In the genomic region with DNA sequence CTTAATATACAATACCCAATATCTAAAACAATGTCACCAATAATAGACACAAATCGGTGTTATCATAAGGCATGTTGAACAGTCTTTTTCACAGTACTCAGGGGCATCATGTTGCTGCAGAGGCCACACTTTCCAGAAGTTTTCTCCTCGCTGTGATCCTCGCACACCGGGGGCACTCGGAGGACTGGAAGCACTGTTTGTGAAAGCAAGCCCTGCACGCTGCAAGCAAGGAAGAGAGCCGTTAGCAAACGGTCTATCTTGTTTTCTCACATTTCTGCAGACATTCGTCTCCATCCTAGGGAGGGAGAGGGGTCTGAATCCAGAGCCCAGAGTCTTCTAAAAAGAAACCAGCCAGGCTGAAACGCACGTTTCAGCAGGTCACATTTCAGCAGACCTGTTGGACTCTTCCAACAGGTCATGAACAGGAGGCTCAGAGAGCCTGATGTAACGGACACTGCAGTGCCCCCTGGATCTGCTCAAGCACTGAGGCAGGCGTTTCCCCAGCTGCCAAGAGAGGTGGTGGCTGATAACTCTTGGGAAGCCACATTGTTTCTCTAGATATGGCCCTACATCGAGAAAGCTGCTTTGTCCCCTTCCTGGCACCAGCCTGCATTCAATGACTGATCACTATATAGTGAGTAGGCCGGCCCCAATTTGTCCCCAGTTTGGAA, we compare ENCODE assay signal across 1 cellular context.
TF ChIP-seq lines count a peak whose summit lies in the region.

No MANE protein-coding gene starts in this region.

TF ChIP-seq in K562, 482 proteins besides CTCF, POLR2A, EP300 and RAD21 (continued from another document):
- no peak for TF ChIP-seq HNRNPL (IDR thresholded peaks at IDR 0.05; ENCODE audit: low read depth, low read length)
- no peak for TF ChIP-seq HDAC1 (IDR thresholded peaks at IDR 0.05)
- peak; percentile 46; the same call in 1 of the 2 replicates for TF ChIP-seq NCOR1 (IDR thresholded peaks at IDR 0.05)
- 0 out of 2 replicates have a peak, but pooled peaks have one; percentile 23 for TF ChIP-seq POLR2AphosphoS5 (IDR thresholded peaks at IDR 0.05; ENCODE audit: control insufficient read depth, insufficient read depth, low read depth, low read length)
- TF ChIP-seq, protein P1, sequence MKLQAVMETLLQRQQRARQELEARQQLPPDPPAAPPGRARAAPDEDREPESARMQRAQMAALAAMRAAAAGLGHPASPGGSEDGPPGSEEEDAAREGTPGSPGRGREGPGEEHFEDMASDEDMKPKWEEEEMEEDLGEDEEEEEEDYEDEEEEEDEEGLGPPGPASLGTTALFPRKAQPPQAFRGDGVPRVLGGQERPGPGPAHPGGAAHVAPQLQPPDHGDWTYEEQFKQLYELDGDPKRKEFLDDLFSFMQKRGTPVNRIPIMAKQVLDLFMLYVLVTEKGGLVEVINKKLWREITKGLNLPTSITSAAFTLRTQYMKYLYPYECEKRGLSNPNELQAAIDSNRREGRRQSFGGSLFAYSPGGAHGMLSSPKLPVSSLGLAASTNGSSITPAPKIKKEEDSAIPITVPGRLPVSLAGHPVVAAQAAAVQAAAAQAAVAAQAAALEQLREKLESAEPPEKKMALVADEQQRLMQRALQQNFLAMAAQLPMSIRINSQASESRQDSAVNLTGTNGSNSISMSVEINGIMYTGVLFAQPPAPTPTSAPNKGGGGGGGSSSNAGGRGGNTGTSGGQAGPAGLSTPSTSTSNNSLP (IDR thresholded peaks at IDR 0.05; ENCODE audit: borderline replicate concordance, low read depth, low read length): no peak
- TF ChIP-seq ARID2 (IDR thresholded peaks at IDR 0.05): no peak
- TF ChIP-seq BRD4 (IDR thresholded peaks at IDR 0.05): no peak
- peak; percentile 41; the same call in 1 of the 2 replicates for TF ChIP-seq ARID1B (IDR thresholded peaks at IDR 0.05)
- TF ChIP-seq MCM2 (IDR thresholded peaks at IDR 0.05; ENCODE audit: low read depth): no peak
- TF ChIP-seq SIN3A (IDR thresholded peaks at IDR 0.05; ENCODE audit: borderline replicate concordance in 2 of 2, control insufficient read depth in 1 of 2, low read depth in 2 of 2, low read length in 2 of 2): no peak
- no peak for TF ChIP-seq ZNF41 (CRISPR knock-in tag; conservative IDR thresholded peaks at IDR 0.05)
- TF ChIP-seq CBX3 (IDR thresholded peaks at IDR 0.05; ENCODE audit: borderline replicate concordance in 1 of 2, low read length in 2 of 2): no peak
- no peak for TF ChIP-seq ATF7 (IDR thresholded peaks at IDR 0.05)
- TF ChIP-seq, protein P2, sequence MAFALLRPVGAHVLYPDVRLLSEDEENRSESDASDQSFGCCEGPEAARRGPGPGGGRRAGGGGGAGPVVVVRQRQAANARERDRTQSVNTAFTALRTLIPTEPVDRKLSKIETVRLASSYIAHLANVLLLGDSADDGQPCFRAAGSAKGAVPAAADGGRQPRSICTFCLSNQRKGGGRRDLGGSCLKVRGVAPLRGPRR (CRISPR knock-in tag; IDR thresholded peaks at IDR 0.05): no peak
- TF ChIP-seq CBX1 (IDR thresholded peaks at IDR 0.05; ENCODE audit: low read depth): no peak
- TF ChIP-seq, protein P3, sequence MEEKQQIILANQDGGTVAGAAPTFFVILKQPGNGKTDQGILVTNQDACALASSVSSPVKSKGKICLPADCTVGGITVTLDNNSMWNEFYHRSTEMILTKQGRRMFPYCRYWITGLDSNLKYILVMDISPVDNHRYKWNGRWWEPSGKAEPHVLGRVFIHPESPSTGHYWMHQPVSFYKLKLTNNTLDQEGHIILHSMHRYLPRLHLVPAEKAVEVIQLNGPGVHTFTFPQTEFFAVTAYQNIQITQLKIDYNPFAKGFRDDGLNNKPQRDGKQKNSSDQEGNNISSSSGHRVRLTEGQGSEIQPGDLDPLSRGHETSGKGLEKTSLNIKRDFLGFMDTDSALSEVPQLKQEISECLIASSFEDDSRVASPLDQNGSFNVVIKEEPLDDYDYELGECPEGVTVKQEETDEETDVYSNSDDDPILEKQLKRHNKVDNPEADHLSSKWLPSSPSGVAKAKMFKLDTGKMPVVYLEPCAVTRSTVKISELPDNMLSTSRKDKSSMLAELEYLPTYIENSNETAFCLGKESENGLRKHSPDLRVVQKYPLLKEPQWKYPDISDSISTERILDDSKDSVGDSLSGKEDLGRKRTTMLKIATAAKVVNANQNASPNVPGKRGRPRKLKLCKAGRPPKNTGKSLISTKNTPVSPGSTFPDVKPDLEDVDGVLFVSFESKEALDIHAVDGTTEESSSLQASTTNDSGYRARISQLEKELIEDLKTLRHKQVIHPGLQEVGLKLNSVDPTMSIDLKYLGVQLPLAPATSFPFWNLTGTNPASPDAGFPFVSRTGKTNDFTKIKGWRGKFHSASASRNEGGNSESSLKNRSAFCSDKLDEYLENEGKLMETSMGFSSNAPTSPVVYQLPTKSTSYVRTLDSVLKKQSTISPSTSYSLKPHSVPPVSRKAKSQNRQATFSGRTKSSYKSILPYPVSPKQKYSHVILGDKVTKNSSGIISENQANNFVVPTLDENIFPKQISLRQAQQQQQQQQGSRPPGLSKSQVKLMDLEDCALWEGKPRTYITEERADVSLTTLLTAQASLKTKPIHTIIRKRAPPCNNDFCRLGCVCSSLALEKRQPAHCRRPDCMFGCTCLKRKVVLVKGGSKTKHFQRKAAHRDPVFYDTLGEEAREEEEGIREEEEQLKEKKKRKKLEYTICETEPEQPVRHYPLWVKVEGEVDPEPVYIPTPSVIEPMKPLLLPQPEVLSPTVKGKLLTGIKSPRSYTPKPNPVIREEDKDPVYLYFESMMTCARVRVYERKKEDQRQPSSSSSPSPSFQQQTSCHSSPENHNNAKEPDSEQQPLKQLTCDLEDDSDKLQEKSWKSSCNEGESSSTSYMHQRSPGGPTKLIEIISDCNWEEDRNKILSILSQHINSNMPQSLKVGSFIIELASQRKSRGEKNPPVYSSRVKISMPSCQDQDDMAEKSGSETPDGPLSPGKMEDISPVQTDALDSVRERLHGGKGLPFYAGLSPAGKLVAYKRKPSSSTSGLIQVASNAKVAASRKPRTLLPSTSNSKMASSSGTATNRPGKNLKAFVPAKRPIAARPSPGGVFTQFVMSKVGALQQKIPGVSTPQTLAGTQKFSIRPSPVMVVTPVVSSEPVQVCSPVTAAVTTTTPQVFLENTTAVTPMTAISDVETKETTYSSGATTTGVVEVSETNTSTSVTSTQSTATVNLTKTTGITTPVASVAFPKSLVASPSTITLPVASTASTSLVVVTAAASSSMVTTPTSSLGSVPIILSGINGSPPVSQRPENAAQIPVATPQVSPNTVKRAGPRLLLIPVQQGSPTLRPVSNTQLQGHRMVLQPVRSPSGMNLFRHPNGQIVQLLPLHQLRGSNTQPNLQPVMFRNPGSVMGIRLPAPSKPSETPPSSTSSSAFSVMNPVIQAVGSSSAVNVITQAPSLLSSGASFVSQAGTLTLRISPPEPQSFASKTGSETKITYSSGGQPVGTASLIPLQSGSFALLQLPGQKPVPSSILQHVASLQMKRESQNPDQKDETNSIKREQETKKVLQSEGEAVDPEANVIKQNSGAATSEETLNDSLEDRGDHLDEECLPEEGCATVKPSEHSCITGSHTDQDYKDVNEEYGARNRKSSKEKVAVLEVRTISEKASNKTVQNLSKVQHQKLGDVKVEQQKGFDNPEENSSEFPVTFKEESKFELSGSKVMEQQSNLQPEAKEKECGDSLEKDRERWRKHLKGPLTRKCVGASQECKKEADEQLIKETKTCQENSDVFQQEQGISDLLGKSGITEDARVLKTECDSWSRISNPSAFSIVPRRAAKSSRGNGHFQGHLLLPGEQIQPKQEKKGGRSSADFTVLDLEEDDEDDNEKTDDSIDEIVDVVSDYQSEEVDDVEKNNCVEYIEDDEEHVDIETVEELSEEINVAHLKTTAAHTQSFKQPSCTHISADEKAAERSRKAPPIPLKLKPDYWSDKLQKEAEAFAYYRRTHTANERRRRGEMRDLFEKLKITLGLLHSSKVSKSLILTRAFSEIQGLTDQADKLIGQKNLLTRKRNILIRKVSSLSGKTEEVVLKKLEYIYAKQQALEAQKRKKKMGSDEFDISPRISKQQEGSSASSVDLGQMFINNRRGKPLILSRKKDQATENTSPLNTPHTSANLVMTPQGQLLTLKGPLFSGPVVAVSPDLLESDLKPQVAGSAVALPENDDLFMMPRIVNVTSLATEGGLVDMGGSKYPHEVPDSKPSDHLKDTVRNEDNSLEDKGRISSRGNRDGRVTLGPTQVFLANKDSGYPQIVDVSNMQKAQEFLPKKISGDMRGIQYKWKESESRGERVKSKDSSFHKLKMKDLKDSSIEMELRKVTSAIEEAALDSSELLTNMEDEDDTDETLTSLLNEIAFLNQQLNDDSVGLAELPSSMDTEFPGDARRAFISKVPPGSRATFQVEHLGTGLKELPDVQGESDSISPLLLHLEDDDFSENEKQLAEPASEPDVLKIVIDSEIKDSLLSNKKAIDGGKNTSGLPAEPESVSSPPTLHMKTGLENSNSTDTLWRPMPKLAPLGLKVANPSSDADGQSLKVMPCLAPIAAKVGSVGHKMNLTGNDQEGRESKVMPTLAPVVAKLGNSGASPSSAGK (IDR thresholded peaks at IDR 0.05): peak; percentile 52; the same call in 1 of the 2 replicates
- TF ChIP-seq, protein P4, sequence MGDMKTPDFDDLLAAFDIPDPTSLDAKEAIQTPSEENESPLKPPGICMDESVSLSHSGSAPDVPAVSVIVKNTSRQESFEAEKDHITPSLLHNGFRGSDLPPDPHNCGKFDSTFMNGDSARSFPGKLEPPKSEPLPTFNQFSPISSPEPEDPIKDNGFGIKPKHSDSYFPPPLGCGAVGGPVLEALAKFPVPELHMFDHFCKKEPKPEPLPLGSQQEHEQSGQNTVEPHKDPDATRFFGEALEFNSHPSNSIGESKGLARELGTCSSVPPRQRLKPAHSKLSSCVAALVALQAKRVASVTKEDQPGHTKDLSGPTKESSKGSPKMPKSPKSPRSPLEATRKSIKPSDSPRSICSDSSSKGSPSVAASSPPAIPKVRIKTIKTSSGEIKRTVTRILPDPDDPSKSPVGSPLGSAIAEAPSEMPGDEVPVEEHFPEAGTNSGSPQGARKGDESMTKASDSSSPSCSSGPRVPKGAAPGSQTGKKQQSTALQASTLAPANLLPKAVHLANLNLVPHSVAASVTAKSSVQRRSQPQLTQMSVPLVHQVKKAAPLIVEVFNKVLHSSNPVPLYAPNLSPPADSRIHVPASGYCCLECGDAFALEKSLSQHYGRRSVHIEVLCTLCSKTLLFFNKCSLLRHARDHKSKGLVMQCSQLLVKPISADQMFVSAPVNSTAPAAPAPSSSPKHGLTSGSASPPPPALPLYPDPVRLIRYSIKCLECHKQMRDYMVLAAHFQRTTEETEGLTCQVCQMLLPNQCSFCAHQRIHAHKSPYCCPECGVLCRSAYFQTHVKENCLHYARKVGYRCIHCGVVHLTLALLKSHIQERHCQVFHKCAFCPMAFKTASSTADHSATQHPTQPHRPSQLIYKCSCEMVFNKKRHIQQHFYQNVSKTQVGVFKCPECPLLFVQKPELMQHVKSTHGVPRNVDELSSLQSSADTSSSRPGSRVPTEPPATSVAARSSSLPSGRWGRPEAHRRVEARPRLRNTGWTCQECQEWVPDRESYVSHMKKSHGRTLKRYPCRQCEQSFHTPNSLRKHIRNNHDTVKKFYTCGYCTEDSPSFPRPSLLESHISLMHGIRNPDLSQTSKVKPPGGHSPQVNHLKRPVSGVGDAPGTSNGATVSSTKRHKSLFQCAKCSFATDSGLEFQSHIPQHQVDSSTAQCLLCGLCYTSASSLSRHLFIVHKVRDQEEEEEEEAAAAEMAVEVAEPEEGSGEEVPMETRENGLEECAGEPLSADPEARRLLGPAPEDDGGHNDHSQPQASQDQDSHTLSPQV (IDR thresholded peaks at IDR 0.05): no peak
- no peak for TF ChIP-seq ZNF717 (CRISPR knock-in tag; IDR thresholded peaks at IDR 0.05)
